Comparison of ENCODE assay signal across 38 cellular contexts in genomic region chr7:91659096-91659495, GRCh38.
"Had no signal": no experiment of that assay in that cellular context is flagged by ENCODE, and none has a peak within 500 bp of the region (broad histone marks: within the 10 kb centered on the region; RNA-seq: fewer than 3 reads in every experiment).

No MANE protein-coding gene starts in this region.

- H3K4me3 Mint-ChIP-seq: activated naive CD4-positive, alpha-beta T cell treated with anti-CD3 and anti-CD28 coated beads for 36 hours; activated naive CD4-positive, alpha-beta T cell treated with anti-CD3 and anti-CD28 coated beads, Interleukin-2, amount 10 ng/mL, durations not matched to agents 7 days and 5 days; activated naive CD4-positive, alpha-beta T cell treated with anti-CD3 and anti-CD28 coated beads, Interleukin-2, amount 50 U/mL, for 24 hours; activated naive CD8-positive, alpha-beta T cell; activated naive CD8-positive, alpha-beta T cell treated with anti-CD3 and anti-CD28 coated beads for 36 hours; activated naive CD8-positive, alpha-beta T cell treated with anti-CD3 and anti-CD28 coated beads, Interleukin-2, amount 10 ng/mL, durations not matched to agents 7 days and 5 days; activated naive CD8-positive, alpha-beta T cell treated with anti-CD3 and anti-CD28 coated beads, Interleukin-2, amount 50 U/mL, for 24 hours; activated T-cell treated with anti-CD3 and anti-CD28 coated beads, Interleukin-2, amount 50 U/mL, for 24 hours; activated T-cell treated with anti-CD3 and anti-CD28 coated beads, Interleukin-2, amount 50 U/mL, for 4 hours; activated T-helper 1 cell treated with anti-CD3 and anti-CD28 coated beads, Interleukin-12 subunit alpha, Interleukin-12 subunit beta, Interleukin-2, Interleukin-4 antibody, amounts not matched to agents 30 ng/mL and 10 ng/mL and 1 ng/mL, durations not matched to agents 14 hours and 24 hours and 36 hours; activated T-helper 17 cell treated with anti-CD3 and anti-CD28 coated beads, Interleukin-2, amount 50 U/mL, for 72 hours; brain; central memory CD8-positive, alpha-beta T cell had no signal

- H3K27me3 ChIP-seq: adrenal gland, ascending aorta, body of pancreas, brain microvascular endothelial cell, breast epithelium, cardiac muscle cell had no signal

- H3K27ac ChIP-seq: adrenal gland, ascending aorta, body of pancreas, brain microvascular endothelial cell, breast epithelium, cardiac muscle cell had no signal

- ATAC-seq: activated naive CD4-positive, alpha-beta T cell treated with anti-CD3 and anti-CD28 coated beads, Interleukin-2, amount 50 U/mL, for 72 hours; activated naive CD8-positive, alpha-beta T cell treated with anti-CD3 and anti-CD28 coated beads, Interleukin-2, amount 50 U/mL, for 24 hours; activated T-cell treated with anti-CD3 and anti-CD28 coated beads, Interleukin-2, amount 50 U/mL, for 4 hours; activated T-helper 17 cell treated with anti-CD3 and anti-CD28 coated beads, Interleukin-2, amount 50 U/mL, for 72 hours; body of pancreas had no signal

- H3K27me3 Mint-ChIP-seq: activated naive CD4-positive, alpha-beta T cell treated with anti-CD3 and anti-CD28 coated beads, Interleukin-2, amount 10 ng/mL, durations not matched to agents 7 days and 5 days; activated naive CD8-positive, alpha-beta T cell; activated naive CD8-positive, alpha-beta T cell treated with anti-CD3 and anti-CD28 coated beads for 36 hours; activated naive CD8-positive, alpha-beta T cell treated with anti-CD3 and anti-CD28 coated beads, Interleukin-2, amount 10 ng/mL, durations not matched to agents 7 days and 5 days; activated naive CD8-positive, alpha-beta T cell treated with anti-CD3 and anti-CD28 coated beads, Interleukin-2, amount 50 U/mL, for 24 hours; activated T-cell treated with anti-CD3 and anti-CD28 coated beads, Interleukin-2, amount 50 U/mL, for 24 hours; activated T-helper 17 cell treated with anti-CD3 and anti-CD28 coated beads, Interleukin-2, amount 50 U/mL, for 72 hours; brain; central memory CD8-positive, alpha-beta T cell had no signal

- H3K27ac Mint-ChIP-seq: activated naive CD4-positive, alpha-beta T cell treated with anti-CD3 and anti-CD28 coated beads for 36 hours; activated naive CD4-positive, alpha-beta T cell treated with anti-CD3 and anti-CD28 coated beads, Interleukin-2, amount 10 ng/mL, durations not matched to agents 7 days and 5 days; activated naive CD4-positive, alpha-beta T cell treated with anti-CD3 and anti-CD28 coated beads, Interleukin-2, amount 50 U/mL, for 24 hours; activated naive CD4-positive, alpha-beta T cell treated with anti-CD3 and anti-CD28 coated beads, Interleukin-2, amount 50 U/mL, for 72 hours; activated naive CD8-positive, alpha-beta T cell; activated naive CD8-positive, alpha-beta T cell treated with anti-CD3 and anti-CD28 coated beads for 36 hours; activated naive CD8-positive, alpha-beta T cell treated with anti-CD3 and anti-CD28 coated beads, Interleukin-2, amount 10 ng/mL, durations not matched to agents 7 days and 5 days; activated naive CD8-positive, alpha-beta T cell treated with anti-CD3 and anti-CD28 coated beads, Interleukin-2, amount 50 U/mL, for 24 hours; activated T-cell treated with anti-CD3 and anti-CD28 coated beads, Interleukin-2, amount 50 U/mL, for 24 hours; activated T-helper 1 cell treated with anti-CD3 and anti-CD28 coated beads, Interleukin-12 subunit alpha, Interleukin-12 subunit beta, Interleukin-2, Interleukin-4 antibody, amounts not matched to agents 30 ng/mL and 10 ng/mL and 1 ng/mL, durations not matched to agents 14 hours and 24 hours and 36 hours; activated T-helper 17 cell treated with anti-CD3 and anti-CD28 coated beads, Interleukin-2, amount 50 U/mL, for 72 hours; activated T-helper 2 cell treated with anti-CD3 and anti-CD28 coated beads, Interferon-gamma antibody, Interleukin-2, Interleukin-4, amounts not matched to agents 10 μg/mL and 5 μg/mL and 100 μg/mL, durations not matched to agents 14 hours and 24 hours and 36 hours; brain had no signal

- H3K36me3 ChIP-seq: adrenal gland, ascending aorta, brain microvascular endothelial cell, breast epithelium, cardiac muscle cell had no signal

- DNase-seq: activated effector memory CD4-positive, alpha-beta T cell treated with anti-CD3 and anti-CD28 coated beads, Interleukin-2, amount 50 U/mL, for 16 hours; activated effector memory CD4-positive, alpha-beta T cell treated with Interleukin-2 at 50 U/mL for 16 hours; activated gamma-delta T cell; activated gamma-delta T cell treated with Interleukin-2 at 50 U/mL for 16 hours; activated naive CD4-positive, alpha-beta T cell; activated naive CD4-positive, alpha-beta T cell treated with anti-CD3 and anti-CD28 coated beads for 36 hours; activated naive CD4-positive, alpha-beta T cell treated with anti-CD3 and anti-CD28 coated beads, Interleukin-2, amount 10 ng/mL, durations not matched to agents 7 days and 5 days; activated naive CD4-positive, alpha-beta T cell treated with anti-CD3 and anti-CD28 coated beads, Interleukin-2, amount 50 U/mL, for 16 hours; activated naive CD4-positive, alpha-beta T cell treated with Interleukin-2 at 50 U/mL for 16 hours; activated naive CD8-positive, alpha-beta T cell treated with anti-CD3 and anti-CD28 coated beads for 36 hours; activated naive CD8-positive, alpha-beta T cell treated with anti-CD3 and anti-CD28 coated beads, Interleukin-2, amount 10 ng/mL, durations not matched to agents 7 days and 5 days; activated naive CD8-positive, alpha-beta T cell treated with anti-CD3 and anti-CD28 coated beads, Interleukin-2, amount 50 U/mL, for 24 hours; activated T-cell treated with anti-CD3 and anti-CD28 coated beads for 4 hours; activated T-cell treated with anti-CD3 and anti-CD28 coated beads, Interleukin-2, amount 50 U/mL, for 24 hours; activated T-cell treated with anti-CD3 and anti-CD28 coated beads, Interleukin-2, amount 50 U/mL, for 4 hours; activated T-cell treated with anti-CD3 and anti-CD28 coated beads, Interleukin-2, amount 50 U/mL, for 48 hours; adrenal gland; amniotic stem cell; amygdala; anterior cingulate cortex; aorta; body of pancreas; brain microvascular endothelial cell; caudate nucleus; central memory CD4-positive, alpha-beta T cell; cerebellar nuclear complex had no signal

- H3K36me3 Mint-ChIP-seq: activated naive CD4-positive, alpha-beta T cell treated with anti-CD3 and anti-CD28 coated beads, Interleukin-2, amount 10 ng/mL, durations not matched to agents 7 days and 5 days; activated naive CD4-positive, alpha-beta T cell treated with anti-CD3 and anti-CD28 coated beads, Interleukin-2, amount 50 U/mL, for 24 hours; activated naive CD4-positive, alpha-beta T cell treated with anti-CD3 and anti-CD28 coated beads, Interleukin-2, amount 50 U/mL, for 72 hours; activated naive CD8-positive, alpha-beta T cell; activated naive CD8-positive, alpha-beta T cell treated with anti-CD3 and anti-CD28 coated beads for 36 hours; activated naive CD8-positive, alpha-beta T cell treated with anti-CD3 and anti-CD28 coated beads, Interleukin-2, amount 10 ng/mL, durations not matched to agents 7 days and 5 days; brain had no signal

- H3K9me3 Mint-ChIP-seq: activated naive CD4-positive, alpha-beta T cell treated with anti-CD3 and anti-CD28 coated beads for 36 hours; activated naive CD4-positive, alpha-beta T cell treated with anti-CD3 and anti-CD28 coated beads, Interleukin-2, amount 10 ng/mL, durations not matched to agents 7 days and 5 days; activated naive CD4-positive, alpha-beta T cell treated with anti-CD3 and anti-CD28 coated beads, Interleukin-2, amount 50 U/mL, for 24 hours; activated naive CD4-positive, alpha-beta T cell treated with anti-CD3 and anti-CD28 coated beads, Interleukin-2, amount 50 U/mL, for 72 hours; activated naive CD8-positive, alpha-beta T cell treated with anti-CD3 and anti-CD28 coated beads for 36 hours; activated naive CD8-positive, alpha-beta T cell treated with anti-CD3 and anti-CD28 coated beads, Interleukin-2, amount 10 ng/mL, durations not matched to agents 7 days and 5 days; activated naive CD8-positive, alpha-beta T cell treated with anti-CD3 and anti-CD28 coated beads, Interleukin-2, amount 50 U/mL, for 24 hours; activated T-cell treated with anti-CD3 and anti-CD28 coated beads, Interleukin-2, amount 50 U/mL, for 24 hours; activated T-helper 1 cell treated with anti-CD3 and anti-CD28 coated beads, Interleukin-12 subunit alpha, Interleukin-12 subunit beta, Interleukin-2, Interleukin-4 antibody, amounts not matched to agents 30 ng/mL and 10 ng/mL and 1 ng/mL, durations not matched to agents 14 hours and 24 hours and 36 hours; activated T-helper 2 cell treated with anti-CD3 and anti-CD28 coated beads, Interferon-gamma antibody, Interleukin-2, Interleukin-4, amounts not matched to agents 10 μg/mL and 5 μg/mL and 100 μg/mL, durations not matched to agents 14 hours and 24 hours and 36 hours had no signal

- H3K9me3 ChIP-seq: adrenal gland, ascending aorta, body of pancreas, breast epithelium had no signal

- H3K4me1 ChIP-seq: adrenal gland, ascending aorta, body of pancreas, breast epithelium had no signal

- FAIRE-seq: bronchial epithelial cell had no signal

- H3K4me3 ChIP-seq: adrenal gland, ascending aorta, body of pancreas, breast epithelium, cardiac muscle cell had no signal

- H3K4me1 Mint-ChIP-seq: activated naive CD4-positive, alpha-beta T cell treated with anti-CD3 and anti-CD28 coated beads, Interleukin-2, amount 50 U/mL, for 24 hours; activated T-helper 17 cell treated with anti-CD3 and anti-CD28 coated beads, Interleukin-2, amount 50 U/mL, for 72 hours; central memory CD8-positive, alpha-beta T cell had no signal
